Comparison of ENCODE assay signal across 24 cellular contexts in genomic region chr11:30983143-30983542, GRCh38.
A peak's percentile ranks its signal among the peaks of the same experiment; 100 is the strongest.
DNase-seq lines count a peak whose midpoint lies in the region; ATAC-seq, FAIRE-seq and TF ChIP-seq lines count a peak whose summit lies in the region.
"Had no signal": no experiment of that assay in that cellular context is flagged by ENCODE, and none has a peak within 500 bp of the region (broad histone marks: within the 10 kb centered on the region; RNA-seq: fewer than 3 reads in every experiment).

No MANE protein-coding gene starts in this region.

- no peak for ATAC-seq in HG03039 (IDR thresholded peaks at IDR 0.05; ENCODE audit: unreplicated experiment)
- ATAC-seq: GM12878, HCT116, K562 had no signal

- peaks cover 15% of the 10 kb centered on the region for H3K4me1 ChIP-seq in A673 (ENCODE audit: insufficient read depth, low read length, poor library complexity, severe bottlenecking)
- H3K4me1 ChIP-seq: BE2C had no signal

- DNase-seq in A673 (ENCODE audit: low spot score): peak; percentile 45
- peak; percentile 43 for DNase-seq in LHCN-M2 (ENCODE audit: low read depth)
- DNase-seq in choroid plexus epithelial cell (ENCODE audit: low read depth): peak; percentile 1
- no peak for DNase-seq in MG63
- DNase-seq in NCI-H524 treated with DMSO at 0.1 percent for 48 hours (lab: John Stamatoyannopoulos, UW): no peak
- DNase-seq in NCI-H1048 (lab: John Stamatoyannopoulos, UW): no peak
- DNase-seq: 8988T; BE2C; C1 segment of cervical spinal cord; CD4-positive, CD25-positive, alpha-beta regulatory T cell; CD8-positive, alpha-beta memory T cell; DMS 273 treated with DMSO at 0.1 percent for 48 hours; DMS53; DND-41; EL; GM23248; H7; HFFc6 had no signal

- no peak overlapping the region for H3K27ac ChIP-seq in A673 (ENCODE audit: low read depth, low read length, poor library complexity, severe bottlenecking)
- H3K27ac ChIP-seq: GM23248 had no signal

- POLR2A ChIA-PET in A673 (lab: Charles Lee; ENCODE audit: low non-redundant PET): no interaction called here

- CTCF ChIA-PET in A673 (lab: Charles Lee): no interaction called here

- TF ChIP-seq CTCF in A673 (conservative IDR thresholded peaks at IDR 0.05; ENCODE audit: low read depth, low read length) (no peak), choroid plexus epithelial cell (conservative IDR thresholded peaks at IDR 0.05; ENCODE audit: low read depth, low read length) (no peak)

- peaks cover 21% of the 10 kb centered on the region for H3K27me3 ChIP-seq in A673 (replicated peaks; ENCODE audit: insufficient read depth, low read depth, low read length, poor library complexity)
- H3K27me3 ChIP-seq in MG63: no peaks in the 10 kb centered on the region
- H3K27me3 ChIP-seq: BE2C had no signal

- BruUV-seq in A673 (replicated peaks; lab: Mats Ljungman, UMichigan): no TSS peak

- peak; percentile 41 for FAIRE-seq in islet of Langerhans (lab: Jason Lieb, UNC)
- FAIRE-seq: GM12878, GM19239, K562 had no signal

- H3K4me3 ChIP-seq in A673 (ENCODE audit: low read depth, low read length, poor library complexity, severe bottlenecking): no peak overlapping the region
- no peak overlapping the region for H3K4me3 ChIP-seq in choroid plexus epithelial cell (ENCODE audit: low read depth, low read length)
- H3K4me3 ChIP-seq in MG63: no peak overlapping the region
- H3K4me3 ChIP-seq: GM12878, GM23248, K562 had no signal

- intact Hi-C loops in A673 (cut with micrococcal nuclease; ENCODE audit: unreplicated experiment): no loop called here

- H3K9me3 ChIP-seq in A673 (ENCODE audit: low read depth, low read length, poor library complexity, severe bottlenecking) (no peaks in the 10 kb centered on the region), MG63 (no peaks in the 10 kb centered on the region)
- H3K9me3 ChIP-seq: BE2C had no signal

- H3K36me3 ChIP-seq in A673 (ENCODE audit: insufficient read depth, low read length, poor library complexity, severe bottlenecking) (no peaks in the 10 kb centered on the region), MG63 (no peaks in the 10 kb centered on the region)
- H3K36me3 ChIP-seq: BE2C had no signal

Comparison
In these comparisons a context has a peak if more than half of its experiments do, and no peak if none do; other contexts are left out.
1. DNase-seq: peak in A673 (single experiment), LHCN-M2 (single experiment) and choroid plexus epithelial cell (single experiment); none in MG63 (single experiment), NCI-H524 treated with DMSO at 0.1 percent for 48 hours (single experiment) and NCI-H1048 (single experiment).